ENCODE assay signal across 38 cellular contexts in genomic region chr13:52387721-52388120, GRCh38.
"Had no signal": no experiment of that assay in that cellular context is flagged by ENCODE, and none has a peak within 500 bp of the region (broad histone marks: within the 10 kb centered on the region; RNA-seq: fewer than 3 reads in every experiment).

No MANE protein-coding gene starts in this region.

- H3K27me3 Mint-ChIP-seq: activated naive CD4-positive, alpha-beta T cell treated with anti-CD3 and anti-CD28 coated beads, Interleukin-2, amount 10 ng/mL, durations not matched to agents 7 days and 5 days; activated naive CD4-positive, alpha-beta T cell treated with anti-CD3 and anti-CD28 coated beads, Interleukin-2, amount 50 U/mL, for 24 hours; activated naive CD8-positive, alpha-beta T cell; activated naive CD8-positive, alpha-beta T cell treated with anti-CD3 and anti-CD28 coated beads for 36 hours; activated naive CD8-positive, alpha-beta T cell treated with anti-CD3 and anti-CD28 coated beads, Interleukin-2, amount 50 U/mL, for 24 hours; activated T-cell treated with anti-CD3 and anti-CD28 coated beads, Interleukin-2, amount 50 U/mL, for 24 hours; activated T-helper 17 cell treated with anti-CD3 and anti-CD28 coated beads, Interleukin-2, amount 50 U/mL, for 72 hours; central memory CD8-positive, alpha-beta T cell had no signal

- DNase-seq: activated effector memory CD4-positive, alpha-beta T cell treated with anti-CD3 and anti-CD28 coated beads, Interleukin-2, amount 50 U/mL, for 16 hours; activated effector memory CD4-positive, alpha-beta T cell treated with Interleukin-2 at 50 U/mL for 16 hours; activated gamma-delta T cell; activated gamma-delta T cell treated with Interleukin-2 at 50 U/mL for 16 hours; activated naive CD4-positive, alpha-beta T cell; activated naive CD4-positive, alpha-beta T cell treated with anti-CD3 and anti-CD28 coated beads for 36 hours; activated naive CD4-positive, alpha-beta T cell treated with anti-CD3 and anti-CD28 coated beads, Interleukin-2, amount 10 ng/mL, durations not matched to agents 7 days and 5 days; activated naive CD4-positive, alpha-beta T cell treated with anti-CD3 and anti-CD28 coated beads, Interleukin-2, amount 50 U/mL, for 16 hours; activated naive CD4-positive, alpha-beta T cell treated with Interleukin-2 at 50 U/mL for 16 hours; activated naive CD8-positive, alpha-beta T cell treated with anti-CD3 and anti-CD28 coated beads for 36 hours; activated naive CD8-positive, alpha-beta T cell treated with anti-CD3 and anti-CD28 coated beads, Interleukin-2, amount 10 ng/mL, durations not matched to agents 7 days and 5 days; activated naive CD8-positive, alpha-beta T cell treated with anti-CD3 and anti-CD28 coated beads, Interleukin-2, amount 50 U/mL, for 24 hours; activated T-cell treated with anti-CD3 and anti-CD28 coated beads, Interleukin-2, amount 50 U/mL, for 1 hour; activated T-cell treated with anti-CD3 and anti-CD28 coated beads, Interleukin-2, amount 50 U/mL, for 24 hours; activated T-cell treated with anti-CD3 and anti-CD28 coated beads, Interleukin-2, amount 50 U/mL, for 4 hours; activated T-cell treated with anti-CD3 and anti-CD28 coated beads, Interleukin-2, amount 50 U/mL, for 48 hours; activated T-cell treated with anti-CD3 and anti-CD28 coated beads, Interleukin-2, amount 50 U/mL, for 72 hours; adrenal gland; amniotic stem cell; amygdala; anterior cingulate cortex; aorta; body of pancreas; brain microvascular endothelial cell; caudate nucleus; central memory CD4-positive, alpha-beta T cell; cerebellar nuclear complex had no signal

- H3K4me3 ChIP-seq: adrenal gland, ascending aorta, body of pancreas, breast epithelium, cardiac muscle cell had no signal

- H3K36me3 ChIP-seq: adrenal gland, ascending aorta, brain microvascular endothelial cell, breast epithelium, cardiac muscle cell had no signal

- H3K4me3 Mint-ChIP-seq: activated naive CD4-positive, alpha-beta T cell treated with anti-CD3 and anti-CD28 coated beads for 36 hours; activated naive CD4-positive, alpha-beta T cell treated with anti-CD3 and anti-CD28 coated beads, Interleukin-2, amount 10 ng/mL, durations not matched to agents 7 days and 5 days; activated naive CD4-positive, alpha-beta T cell treated with anti-CD3 and anti-CD28 coated beads, Interleukin-2, amount 50 U/mL, for 24 hours; activated naive CD8-positive, alpha-beta T cell; activated naive CD8-positive, alpha-beta T cell treated with anti-CD3 and anti-CD28 coated beads for 36 hours; activated naive CD8-positive, alpha-beta T cell treated with anti-CD3 and anti-CD28 coated beads, Interleukin-2, amount 10 ng/mL, durations not matched to agents 7 days and 5 days; activated naive CD8-positive, alpha-beta T cell treated with anti-CD3 and anti-CD28 coated beads, Interleukin-2, amount 50 U/mL, for 24 hours; activated T-cell treated with anti-CD3 and anti-CD28 coated beads, Interleukin-2, amount 50 U/mL, for 24 hours; activated T-cell treated with anti-CD3 and anti-CD28 coated beads, Interleukin-2, amount 50 U/mL, for 4 hours; activated T-cell treated with anti-CD3 and anti-CD28 coated beads, Interleukin-2, amount 50 U/mL, for 72 hours; activated T-helper 1 cell treated with anti-CD3 and anti-CD28 coated beads, Interleukin-12 subunit alpha, Interleukin-12 subunit beta, Interleukin-2, Interleukin-4 antibody, amounts not matched to agents 30 ng/mL and 10 ng/mL and 1 ng/mL, durations not matched to agents 14 hours and 24 hours and 36 hours; activated T-helper 17 cell treated with anti-CD3 and anti-CD28 coated beads, Interleukin-2, amount 50 U/mL, for 72 hours; brain; central memory CD8-positive, alpha-beta T cell had no signal

- H3K4me1 ChIP-seq: adrenal gland, ascending aorta, body of pancreas, breast epithelium had no signal

- H3K27ac Mint-ChIP-seq: activated naive CD4-positive, alpha-beta T cell treated with anti-CD3 and anti-CD28 coated beads for 36 hours; activated naive CD4-positive, alpha-beta T cell treated with anti-CD3 and anti-CD28 coated beads, Interleukin-2, amount 10 ng/mL, durations not matched to agents 7 days and 5 days; activated naive CD4-positive, alpha-beta T cell treated with anti-CD3 and anti-CD28 coated beads, Interleukin-2, amount 50 U/mL, for 24 hours; activated naive CD4-positive, alpha-beta T cell treated with anti-CD3 and anti-CD28 coated beads, Interleukin-2, amount 50 U/mL, for 72 hours; activated naive CD8-positive, alpha-beta T cell; activated naive CD8-positive, alpha-beta T cell treated with anti-CD3 and anti-CD28 coated beads for 36 hours; activated naive CD8-positive, alpha-beta T cell treated with anti-CD3 and anti-CD28 coated beads, Interleukin-2, amount 10 ng/mL, durations not matched to agents 7 days and 5 days; activated naive CD8-positive, alpha-beta T cell treated with anti-CD3 and anti-CD28 coated beads, Interleukin-2, amount 50 U/mL, for 24 hours; activated T-cell treated with anti-CD3 and anti-CD28 coated beads, Interleukin-2, amount 50 U/mL, for 24 hours; activated T-cell treated with anti-CD3 and anti-CD28 coated beads, Interleukin-2, amount 50 U/mL, for 72 hours; activated T-helper 1 cell treated with anti-CD3 and anti-CD28 coated beads, Interleukin-12 subunit alpha, Interleukin-12 subunit beta, Interleukin-2, Interleukin-4 antibody, amounts not matched to agents 30 ng/mL and 10 ng/mL and 1 ng/mL, durations not matched to agents 14 hours and 24 hours and 36 hours; activated T-helper 17 cell treated with anti-CD3 and anti-CD28 coated beads, Interleukin-2, amount 50 U/mL, for 72 hours; activated T-helper 2 cell treated with anti-CD3 and anti-CD28 coated beads, Interferon-gamma antibody, Interleukin-2, Interleukin-4, amounts not matched to agents 10 μg/mL and 5 μg/mL and 100 μg/mL, durations not matched to agents 14 hours and 24 hours and 36 hours; brain had no signal

- H3K36me3 Mint-ChIP-seq: activated naive CD4-positive, alpha-beta T cell treated with anti-CD3 and anti-CD28 coated beads, Interleukin-2, amount 10 ng/mL, durations not matched to agents 7 days and 5 days; activated naive CD4-positive, alpha-beta T cell treated with anti-CD3 and anti-CD28 coated beads, Interleukin-2, amount 50 U/mL, for 72 hours; activated naive CD8-positive, alpha-beta T cell treated with anti-CD3 and anti-CD28 coated beads for 36 hours; activated naive CD8-positive, alpha-beta T cell treated with anti-CD3 and anti-CD28 coated beads, Interleukin-2, amount 10 ng/mL, durations not matched to agents 7 days and 5 days; brain had no signal

- H3K9me3 ChIP-seq: adrenal gland, ascending aorta, body of pancreas, breast epithelium had no signal

- H3K27ac ChIP-seq: adrenal gland, ascending aorta, body of pancreas, brain microvascular endothelial cell, breast epithelium, cardiac muscle cell had no signal

- H3K9me3 Mint-ChIP-seq: activated naive CD4-positive, alpha-beta T cell treated with anti-CD3 and anti-CD28 coated beads for 36 hours; activated naive CD4-positive, alpha-beta T cell treated with anti-CD3 and anti-CD28 coated beads, Interleukin-2, amount 10 ng/mL, durations not matched to agents 7 days and 5 days; activated naive CD4-positive, alpha-beta T cell treated with anti-CD3 and anti-CD28 coated beads, Interleukin-2, amount 50 U/mL, for 24 hours; activated naive CD4-positive, alpha-beta T cell treated with anti-CD3 and anti-CD28 coated beads, Interleukin-2, amount 50 U/mL, for 72 hours; activated naive CD8-positive, alpha-beta T cell treated with anti-CD3 and anti-CD28 coated beads for 36 hours; activated naive CD8-positive, alpha-beta T cell treated with anti-CD3 and anti-CD28 coated beads, Interleukin-2, amount 10 ng/mL, durations not matched to agents 7 days and 5 days; activated naive CD8-positive, alpha-beta T cell treated with anti-CD3 and anti-CD28 coated beads, Interleukin-2, amount 50 U/mL, for 24 hours; activated T-cell treated with anti-CD3 and anti-CD28 coated beads, Interleukin-2, amount 50 U/mL, for 4 hours; activated T-cell treated with anti-CD3 and anti-CD28 coated beads, Interleukin-2, amount 50 U/mL, for 72 hours; activated T-helper 1 cell treated with anti-CD3 and anti-CD28 coated beads, Interleukin-12 subunit alpha, Interleukin-12 subunit beta, Interleukin-2, Interleukin-4 antibody, amounts not matched to agents 30 ng/mL and 10 ng/mL and 1 ng/mL, durations not matched to agents 14 hours and 24 hours and 36 hours; activated T-helper 17 cell treated with anti-CD3 and anti-CD28 coated beads, Interleukin-2, amount 50 U/mL, for 72 hours; activated T-helper 2 cell treated with anti-CD3 and anti-CD28 coated beads, Interferon-gamma antibody, Interleukin-2, Interleukin-4, amounts not matched to agents 10 μg/mL and 5 μg/mL and 100 μg/mL, durations not matched to agents 14 hours and 24 hours and 36 hours; central memory CD8-positive, alpha-beta T cell had no signal

- H3K4me1 Mint-ChIP-seq: activated naive CD4-positive, alpha-beta T cell treated with anti-CD3 and anti-CD28 coated beads, Interleukin-2, amount 10 ng/mL, durations not matched to agents 7 days and 5 days; activated naive CD4-positive, alpha-beta T cell treated with anti-CD3 and anti-CD28 coated beads, Interleukin-2, amount 50 U/mL, for 24 hours; activated naive CD8-positive, alpha-beta T cell treated with anti-CD3 and anti-CD28 coated beads for 36 hours; activated naive CD8-positive, alpha-beta T cell treated with anti-CD3 and anti-CD28 coated beads, Interleukin-2, amount 10 ng/mL, durations not matched to agents 7 days and 5 days; activated naive CD8-positive, alpha-beta T cell treated with anti-CD3 and anti-CD28 coated beads, Interleukin-2, amount 50 U/mL, for 24 hours; activated T-helper 17 cell treated with anti-CD3 and anti-CD28 coated beads, Interleukin-2, amount 50 U/mL, for 72 hours; brain; central memory CD8-positive, alpha-beta T cell had no signal
